In genomic region chr7:87933953-87934698, GRCh38 we compare ENCODE assay signal across 8 cellular contexts. TPM values are rescaled to one million over a fixed set of nuclear protein-coding genes. Genes with fewer than 3 reads are reported as not detected.
A peak's percentile ranks its signal among the peaks of the same experiment; 100 is the strongest.
DNase-seq lines count a peak whose midpoint lies in the region; ATAC-seq, FAIRE-seq and TF ChIP-seq lines count a peak whose summit lies in the region.

TSS of gene ADAM22 (plus strand) at chr7:87934251. CDS start at chr7:87934466, 215 bp downstream.

- peak within 1 kb of the TSS; percentile 81 for H3K4me2 ChIP-seq in HepG2 (ENCODE audit: low read depth, low read length)

- peak within 1 kb of the TSS; percentile 11 for H3K27ac Mint-ChIP-seq in activated CD4-positive, alpha-beta T cell treated with anti-CD3 and anti-CD28 coated beads, Interleukin-2, amount 10 ng/mL, durations not matched to agents 7 days and 5 days

- peaks cover 1% of the 10 kb centered on the region for H3K36me3 Mint-ChIP-seq in activated CD4-positive, alpha-beta T cell treated with anti-CD3 and anti-CD28 coated beads, Interleukin-2, amount 10 ng/mL, durations not matched to agents 7 days and 5 days (ENCODE audit: low read depth)

- no peaks in the 10 kb centered on the region; a peak in 1 of 5 replicates for H3K27me3 ChIP-seq in HepG2 (ENCODE audit: control insufficient read depth in 1 of 2, insufficient read depth in 2 of 2, low read length in 2 of 2)

- DNase-seq in C1 segment of cervical spinal cord (lab: John Stamatoyannopoulos, UW) (peak; percentile 11 to 97 (median 88)), NCI-H524 (lab: John Stamatoyannopoulos, UW) (peak; percentile 91 to 96), dedifferentiated amniotic fluid mesenchymal stem cell (ENCODE audit: extremely low spot score) (peak; percentile 68), HepG2 (ENCODE audit: low spot score) (peak; percentile 78)
- peak; percentile 79 for DNase-seq in activated CD4-positive, alpha-beta T cell treated with anti-CD3 and anti-CD28 coated beads, Interleukin-2, amount 10 ng/mL, durations not matched to agents 7 days and 5 days
- peak; percentile 75 for DNase-seq in stimulated activated CD4-positive, alpha-beta T cell treated with anti-CD3 and anti-CD28 coated beads, Interleukin-4, amount 100 ng/mL, for 1 hour

- H3K9ac ChIP-seq in HepG2 (ENCODE audit: insufficient read depth, low read depth, low read length), result peak within 1 kb of the TSS; percentile 49

- H3K9me3 ChIP-seq in HepG2 (ENCODE audit: low read length), result no peaks in the 10 kb centered on the region

- H3K79me2 ChIP-seq in HepG2 (ENCODE audit: insufficient read depth, low read length), result no peaks in the 10 kb centered on the region

- peak; percentile 72 for TF ChIP-seq CTCF in HepG2 (CRISPR knock-in tag; IDR thresholded peaks at IDR 0.05)

- CTCF ChIA-PET in activated CD4-positive, alpha-beta T cell treated with anti-CD3 and anti-CD28 coated beads, Interleukin-2, amount 10 ng/mL, durations not matched to agents 7 days and 5 days (lab: Charles Lee), result interaction anchor here (0.6 to 1.4 kb wide), 2 partner anchors 13 to 221 kb away, joined by 3 read pairs; no protein-coding TSS in a partner anchor
- CTCF ChIA-PET in HepG2 (lab: Yijun Ruan, JAX; ENCODE audit: low intra/inter-chr PET ratio, low total read pairs), result no interaction called here

- no TSS peak for BruUV-seq in HepG2 (replicated peaks; lab: Mats Ljungman, UMichigan)

- H3K27me3 Mint-ChIP-seq in activated CD4-positive, alpha-beta T cell treated with anti-CD3 and anti-CD28 coated beads, Interleukin-2, amount 10 ng/mL, durations not matched to agents 7 days and 5 days, result peaks cover 41% of the 10 kb centered on the region

- TF ChIP-seq RAD21 in HepG2 (CRISPR knock-in tag; IDR thresholded peaks at IDR 0.05), result peak; percentile 48

- peaks cover 27% of the 10 kb centered on the region for H3K4me1 ChIP-seq in HepG2 (ENCODE audit: insufficient read depth, low read length)

- FAIRE-seq in HepG2 (lab: Jason Lieb, UNC), result peak; percentile 78

- no peaks in the 10 kb centered on the region for H4K20me1 ChIP-seq in HepG2 (ENCODE audit: insufficient read depth, low read length)

- ATAC-seq in GM19324 (IDR thresholded peaks at IDR 0.05; ENCODE audit: low FRiP score, unreplicated experiment) (peak; percentile 97), HG03460 (IDR thresholded peaks at IDR 0.05; ENCODE audit: unreplicated experiment) (peak; percentile 96), HepG2 (peak; percentile 99)

- peak within 1 kb of the TSS; percentile 82 for H3K4me3 Mint-ChIP-seq in activated CD4-positive, alpha-beta T cell treated with anti-CD3 and anti-CD28 coated beads, Interleukin-2, amount 10 ng/mL, durations not matched to agents 7 days and 5 days

- POLR2A ChIA-PET in activated CD4-positive, alpha-beta T cell treated with anti-CD3 and anti-CD28 coated beads, Interleukin-2, amount 10 ng/mL, durations not matched to agents 7 days and 5 days (lab: Charles Lee), result interaction anchor here (0.6 to 0.7 kb wide), 2 partner anchors 35 to 273 kb away, joined by 3 to 5 read pairs; no protein-coding TSS in a partner anchor
- POLR2A ChIA-PET in HepG2 (lab: Yijun Ruan, JAX), result interaction anchor here (0.6 kb wide), 1 partner anchor 29 kb away, joined by 3 read pairs; no protein-coding TSS in a partner anchor

- H3K36me3 ChIP-seq in HepG2 (replicated peaks in 1 of 2; ENCODE audit: control insufficient read depth in 1 of 2, insufficient read depth in 2 of 2, low read length in 2 of 2), result no peaks in the 10 kb centered on the region

- no peaks in the 10 kb centered on the region for H3K9me3 Mint-ChIP-seq in activated CD4-positive, alpha-beta T cell treated with anti-CD3 and anti-CD28 coated beads, Interleukin-2, amount 10 ng/mL, durations not matched to agents 7 days and 5 days

- TF ChIP-seq EP300 in HepG2 (IDR thresholded peaks at IDR 0.05; ENCODE audit: low read depth in 2 of 2, low read length in 2 of 2) (no peak), HepG2 (CRISPR knock-in tag; IDR thresholded peaks at IDR 0.05; ENCODE audit: borderline replicate concordance) (no peak)

- TF ChIP-seq POLR2A in HepG2 (IDR thresholded peaks at IDR 0.05; ENCODE audit: insufficient read depth in 1 of 2, low read depth in 2 of 2, low read length in 2 of 2), result peak; percentile 76 to 79

- peaks cover 16% of the 10 kb centered on the region for H3K4me1 Mint-ChIP-seq in activated CD4-positive, alpha-beta T cell treated with anti-CD3 and anti-CD28 coated beads, Interleukin-2, amount 10 ng/mL, durations not matched to agents 7 days and 5 days

- peak within 1 kb of the TSS; percentile 64 to 77 (median 70) for H3K4me3 ChIP-seq in HepG2 (replicated peaks in 1 of 3; ENCODE audit: insufficient read depth in 1 of 3, low read depth in 2 of 3, low read length in 3 of 3)

- H2AFZ ChIP-seq in HepG2 (ENCODE audit: low read length), result peak within 1 kb of the TSS; percentile 83

- in situ Hi-C loops in HepG2 (cut with HindIII; ENCODE audit: extremely low pct_ligation_motif_present, low pct_unique_long_range_greater_than_20kb), result no loop called here

- intact Hi-C loops in HepG2 (cut with micrococcal nuclease; ENCODE audit: unreplicated experiment), result loop anchor here (1.0 to 10.0 kb wide), 2 partner anchors 177 to 231 kb away; no protein-coding TSS in a partner anchor

- H3K27ac ChIP-seq in HepG2 (ENCODE audit: extremely low read length, insufficient read depth, low read length), result no peak within 1 kb of the TSS

- 1% methylated on average over 18 of the region's 70 CpGs for WGBS in HepG2 (ENCODE audit: low lambda C conversion rate)

TF ChIP-seq in HepG2, 621 proteins besides CTCF, POLR2A, EP300 and RAD21 (continues in another document):
- TF ChIP-seq GFI1 (CRISPR knock-in tag; IDR thresholded peaks at IDR 0.05; ENCODE audit: borderline replicate concordance) (peak; percentile 71; the same call in 1 of the 2 replicates), ZXDC (CRISPR knock-in tag; IDR thresholded peaks at IDR 0.05) (no peak), RXRB (CRISPR knock-in tag; IDR thresholded peaks at IDR 0.05; ENCODE audit: borderline replicate concordance) (0 out of 2 replicates have a peak, but pooled peaks have one; percentile 16), ZNF264 (CRISPR knock-in tag; IDR thresholded peaks at IDR 0.05) (no peak), SALL1 (CRISPR knock-in tag; IDR thresholded peaks at IDR 0.05) (peak; percentile 90), ZNF562 (CRISPR knock-in tag; IDR thresholded peaks at IDR 0.05; ENCODE audit: borderline replicate concordance) (0 out of 2 replicates have a peak, but pooled peaks have one; percentile 35), FOXP1 (IDR thresholded peaks at IDR 0.05) (no peak), FOXP1 (CRISPR knock-in tag; IDR thresholded peaks at IDR 0.05) (no peak), HMG20A (CRISPR knock-in tag; IDR thresholded peaks at IDR 0.05; ENCODE audit: borderline replicate concordance) (no peak; the same call in 1 of the 2 replicates), SKI (IDR thresholded peaks at IDR 0.05; ENCODE audit: partially characterized antibody) (no peak), SPEN (CRISPR knock-in tag; IDR thresholded peaks at IDR 0.05; ENCODE audit: low read depth) (peak; percentile 31), SRSF4 (IDR thresholded peaks at IDR 0.05; ENCODE audit: low read depth, low read length, poor library complexity, severe bottlenecking) (no peak), SIN3A (IDR thresholded peaks at IDR 0.05; ENCODE audit: borderline replicate concordance, low read depth, low read length) (no peak; the same call in 1 of the 2 replicates)

RNA-seq across cellular contexts. Expression of gene ADAM22, which starts in this region (rescaled TPM):
- total RNA-seq in activated CD4-positive, alpha-beta T cell treated with anti-CD3 and anti-CD28 coated beads, Interleukin-2, amount 10 ng/mL, durations not matched to agents 7 days and 5 days, result 1 to 10 TPM in 1 of 2 experiments, under 1 TPM in 1; 0.96 to 1.1 TPM
- 2.9 and 6.7 TPM in 2 replicates for total RNA-seq in HepG2 (2016; rRNA removed; fragmentation: Illumina TruSeq; extraction: Trizol)
- 0.61 and 0.79 TPM in 2 replicates for total RNA-seq in HepG2 (2016; cell fraction: cytosol; rRNA removed; fragmentation: Illumina TruSeq; extraction: Trizol; ENCODE audit: low read depth)
- 2.4 and 5.6 TPM in 2 replicates for total RNA-seq in HepG2 (2016; cell fraction: insoluble cytoplasmic fraction; rRNA removed; fragmentation: Illumina TruSeq; extraction: Trizol)
- total RNA-seq in HepG2 (2016; cell fraction: membrane; rRNA removed; fragmentation: Illumina TruSeq; extraction: Trizol), result 2.0 and 2.5 TPM in 2 replicates
- total RNA-seq in HepG2 (2016; cell fraction: nucleus; rRNA removed; fragmentation: Illumina TruSeq; extraction: Trizol), result 12.0 and 14.2 TPM in 2 replicates
- polyA plus RNA-seq in HepG2 (2011; rRNA removed), result 1.3 and 1.9 TPM in 2 replicates
- 0.81 and 1.0 TPM in 2 replicates for polyA plus RNA-seq in HepG2 (2011; cell fraction: cytosol; rRNA removed)
- 2.3 and 3.8 TPM in 2 replicates for polyA plus RNA-seq in HepG2 (2011; cell fraction: nucleus; rRNA removed)
- 1.0 and 1.1 TPM in 2 replicates for polyA plus RNA-seq in HepG2 (2012)
- 0.40 and 0.43 TPM in 2 replicates for polyA plus RNA-seq in HepG2 (2016; cell fraction: cytosol; fragmentation: Illumina TruSeq; extraction: Trizol; ENCODE audit: low read depth)
- polyA plus RNA-seq in HepG2 (2016; cell fraction: insoluble cytoplasmic fraction; fragmentation: Illumina TruSeq; extraction: Trizol; ENCODE audit: low read depth), result 2.7 TPM in 2 replicates
- polyA plus RNA-seq in HepG2 (2016; cell fraction: membrane; fragmentation: Illumina TruSeq; extraction: Trizol; ENCODE audit: low read depth), result 0.74 and 1.1 TPM in 2 replicates
- 7.1 and 7.2 TPM in 2 replicates for polyA plus RNA-seq in HepG2 (2016; cell fraction: nucleus; fragmentation: Illumina TruSeq; extraction: Trizol; ENCODE audit: insufficient read depth, low read depth)
- 2.3 and 2.6 TPM in 2 replicates for polyA minus RNA-seq in HepG2 (2011; rRNA and poly(A)+ RNA removed; ENCODE audit: low replicate concordance)
- polyA minus RNA-seq in HepG2 (2011; cell fraction: cytosol; rRNA and poly(A)+ RNA removed), result 2.2 and 2.6 TPM in 2 replicates
- polyA minus RNA-seq in HepG2 (2011; cell fraction: nucleus; rRNA and poly(A)+ RNA removed), result 9.4 and 14.7 TPM in 2 replicates
